Comparison of ENCODE assay signal across 8 cellular contexts in genomic region chr6:159758031-159759001, GRCh38. TPM values are rescaled to one million over a fixed set of nuclear protein-coding genes. Genes with fewer than 3 reads are reported as not detected.
DNase-seq lines count a peak whose midpoint lies in the region; ATAC-seq and TF ChIP-seq lines count a peak whose summit lies in the region.

No MANE protein-coding gene starts in this region.

- POLR2A ChIA-PET in Caco-2 (lab: Charles Lee): interaction anchor here (0.5 kb wide), 2 partner anchors 31 to 32 kb away, joined by 3 read pairs; partner anchors contain the start of gene WTAP

- no peak overlapping the region for H3K4me2 ChIP-seq in mesendoderm (ENCODE audit: low read length)

- no peak overlapping the region for H2BK5ac ChIP-seq in mesendoderm (ENCODE audit: low read length)

- H3K9ac ChIP-seq in HUES48 (ENCODE audit: low read depth, low read length) (no peak overlapping the region), mesendoderm (ENCODE audit: low read length) (no peak overlapping the region)

- H3K4ac ChIP-seq in mesendoderm (ENCODE audit: low read depth, low read length): no peak overlapping the region

- H3K9me3 ChIP-seq in Caco-2 (no peaks in the 10 kb centered on the region), HUES48 (ENCODE audit: control insufficient read depth, insufficient read depth, low read length) (no peaks in the 10 kb centered on the region)

- no peak for TF ChIP-seq POLR2A in GM18505 (IDR thresholded peaks at IDR 0.05; ENCODE audit: borderline replicate concordance, extremely low read depth, insufficient read depth, insufficient read length)

- H2BK120ac ChIP-seq in mesendoderm (ENCODE audit: low read depth, low read length): no peak overlapping the region

- H3K56ac ChIP-seq in mesendoderm (ENCODE audit: low read length): no peak overlapping the region

- no peak overlapping the region for H3K23ac ChIP-seq in mesendoderm (ENCODE audit: low read length)

- CTCF ChIA-PET in Caco-2 (lab: Charles Lee): interaction anchor here (0.6 kb wide), 3 partner anchors 58 to 506 kb away, joined by 3 to 8 read pairs (median 4); no protein-coding TSS in a partner anchor

- peaks cover 16% of the 10 kb centered on the region for H3K4me1 ChIP-seq in Caco-2
- H3K4me1 ChIP-seq in HUES48 (ENCODE audit: control insufficient read depth, insufficient read depth, low read length): peaks cover 25% of the 10 kb centered on the region
- H3K4me1 ChIP-seq in mesendoderm (ENCODE audit: control insufficient read depth, low read depth, low read length): peaks cover 7% of the 10 kb centered on the region

- no peak overlapping the region for H4K5ac ChIP-seq in mesendoderm (ENCODE audit: low read length)

- H3K27me3 Mint-ChIP-seq in Caco-2 (ENCODE audit: insufficient read depth, unreplicated experiment): no peaks in the 10 kb centered on the region

- TF ChIP-seq CTCF in Caco-2 (IDR thresholded peaks at IDR 0.05; ENCODE audit: insufficient read depth in 1 of 2, low read depth in 1 of 2, low read length in 1 of 2, severe bottlenecking in 1 of 2, unreplicated experiment in 1 of 2): no peak

- H3K27ac ChIP-seq in HUES48 (ENCODE audit: low read depth, low read length): peak overlapping the region; percentile 36
- H3K27ac ChIP-seq in mesendoderm (ENCODE audit: low read depth, low read length): no peak overlapping the region

- WGBS in mesendoderm (ENCODE audit: extremely low coverage, insufficient coverage, low lambda C conversion rate): no CpG with 5 or more reads among the region's 7 CpGs

- peaks cover 95% of the 10 kb centered on the region for H3K36me3 Mint-ChIP-seq in Caco-2 (ENCODE audit: insufficient read depth, unreplicated experiment)

- no TSS peak for BruUV-seq in Caco-2 (replicated peaks; lab: Mats Ljungman, UMichigan)

- DNase-seq in Caco-2 (peak in 1 of 2 experiments; percentile 30), amniotic epithelial cell (ENCODE audit: low read depth) (peak; percentile 85), mesendoderm (peak; percentile 85), Ammon's horn (ENCODE audit: low spot score) (no peak), HPDE6-E6E7 (ENCODE audit: extremely low spot score) (no peak), DMS153 (lab: John Stamatoyannopoulos, UW) (no peak)

- H3K36me3 ChIP-seq in Caco-2 (ENCODE audit: control insufficient read depth, insufficient read depth, low read length) (peaks cover 4% of the 10 kb centered on the region; the same call in 1 of the 2 replicates), HUES48 (ENCODE audit: control insufficient read depth, insufficient read depth, low read length) (peaks cover 65% of the 10 kb centered on the region), mesendoderm (ENCODE audit: control insufficient read depth, insufficient read depth, low read length) (peaks cover 9% of the 10 kb centered on the region)

- no peak overlapping the region for H2BK15ac ChIP-seq in mesendoderm (replicated peaks; ENCODE audit: low read depth)

- peak overlapping the region; percentile 22 for H3K27ac Mint-ChIP-seq in Caco-2 (ENCODE audit: unreplicated experiment)

- H3K79me1 ChIP-seq in mesendoderm (ENCODE audit: low read length): peaks cover 11% of the 10 kb centered on the region

- H3K79me2 ChIP-seq in mesendoderm (ENCODE audit: control insufficient read depth, insufficient read depth, low read length): peaks cover 8% of the 10 kb centered on the region

- peaks cover 37% of the 10 kb centered on the region for H3K4me1 Mint-ChIP-seq in Caco-2 (ENCODE audit: low read depth, unreplicated experiment)

- no peaks in the 10 kb centered on the region for H3K27me3 ChIP-seq in Caco-2 (replicated peaks; ENCODE audit: control insufficient read depth, insufficient read depth, low read length)
- no peaks in the 10 kb centered on the region for H3K27me3 ChIP-seq in HUES48 (ENCODE audit: control insufficient read depth, insufficient read depth, low read length)
- H3K27me3 ChIP-seq in mesendoderm (ENCODE audit: insufficient read depth, low read length, poor library complexity): no peaks in the 10 kb centered on the region

- intact Hi-C loops in Caco-2 (cut with micrococcal nuclease; ENCODE audit: unreplicated experiment): no loop called here

- no peak overlapping the region for H3K4me3 ChIP-seq in Caco-2 (ENCODE audit: low read depth, low read length)
- H3K4me3 ChIP-seq in HUES48 (ENCODE audit: low read depth, low read length): no peak overlapping the region
- H3K4me3 ChIP-seq in mesendoderm (ENCODE audit: low read length): no peak overlapping the region

- no peak for ATAC-seq in GM18505 (IDR thresholded peaks at IDR 0.05; ENCODE audit: unreplicated experiment)

- no peak overlapping the region for H2AK5ac ChIP-seq in mesendoderm (ENCODE audit: low read length)

- H3K9me3 Mint-ChIP-seq in Caco-2 (ENCODE audit: unreplicated experiment): no peaks in the 10 kb centered on the region

- no peak overlapping the region for H3K4me3 Mint-ChIP-seq in Caco-2 (ENCODE audit: unreplicated experiment)

- H3K18ac ChIP-seq in mesendoderm (ENCODE audit: low read length): no peak overlapping the region

- no peak overlapping the region for H4K8ac ChIP-seq in mesendoderm (ENCODE audit: low read depth, low read length)

RNA-seq across cellular contexts. Expression of gene ACAT2, which starts 3.5 kb away (rescaled TPM):
- 122 and 131 TPM in 2 replicates for total RNA-seq in Caco-2 (2022)
- 155 TPM for polyA plus RNA-seq in mesendoderm (2013, experiment 1 of 2)
- polyA plus RNA-seq in mesendoderm (2013, experiment 2 of 2): 160 TPM

RNA-seq across cellular contexts. Expression of gene WTAP, which starts 31.0 kb away (rescaled TPM):
- total RNA-seq in Caco-2 (2022): 109 and 114 TPM in 2 replicates
- polyA plus RNA-seq in mesendoderm (2013, experiment 1 of 2): 107 TPM
- polyA plus RNA-seq in mesendoderm (2013, experiment 2 of 2): 107 TPM

RNA-seq across cellular contexts. Expression of gene TCP1, which starts 31.1 kb away (rescaled TPM):
- 286 and 333 TPM in 2 replicates for total RNA-seq in Caco-2 (2022)
- polyA plus RNA-seq in mesendoderm (2013, experiment 1 of 2): 221 TPM
- 220 TPM for polyA plus RNA-seq in mesendoderm (2013, experiment 2 of 2)

RNA-seq across cellular contexts. Expression of gene MRPL18, which starts 32.0 kb away (rescaled TPM):
- 71.1 and 81.0 TPM in 2 replicates for total RNA-seq in Caco-2 (2022)
- polyA plus RNA-seq in mesendoderm (2013, experiment 1 of 2): 95.2 TPM
- polyA plus RNA-seq in mesendoderm (2013, experiment 2 of 2): 95.5 TPM

RNA-seq across cellular contexts. Expression of gene PNLDC1, which starts 41.8 kb away (rescaled TPM):
- total RNA-seq in Caco-2 (2022): 0.26 and 0.32 TPM in 2 replicates
- 0.14 TPM for polyA plus RNA-seq in mesendoderm (2013, experiment 1 of 2)
- polyA plus RNA-seq in mesendoderm (2013, experiment 2 of 2): 0.06 TPM

Comparison
In these comparisons a context has a peak if more than half of its experiments do, and no peak if none do; other contexts are left out.
1. DNase-seq: peak in amniotic epithelial cell (single experiment) and mesendoderm (single experiment); none in Ammon's horn (single experiment), HPDE6-E6E7 (single experiment) and DMS153 (single experiment).